ENCODE assay signal across 31 cellular contexts in genomic region chr11:75107187-75107586, GRCh38. TPM values are rescaled to one million over a fixed set of nuclear protein-coding genes. Genes with fewer than 3 reads are reported as not detected.
DNase-seq lines count a peak whose midpoint lies in the region; ATAC-seq and TF ChIP-seq lines count a peak whose summit lies in the region.
"Had no signal": no experiment of that assay in that cellular context is flagged by ENCODE, and none has a peak within 500 bp of the region (broad histone marks: within the 10 kb centered on the region; RNA-seq: fewer than 3 reads in every experiment).

No MANE protein-coding gene starts in this region.

- H3K4me3 Mint-ChIP-seq in HFFc6 (0 out of 2 replicates have a peak overlapping the region, but pooled peaks have one; percentile 13), CD14-positive monocyte (no peak overlapping the region)
- H3K4me3 Mint-ChIP-seq: activated naive CD4-positive, alpha-beta T cell treated with anti-CD3 and anti-CD28 coated beads, Interleukin-2, amount 10 ng/mL, durations not matched to agents 7 days and 5 days; T-cell had no signal

- no peaks in the 10 kb centered on the region for H4K20me1 ChIP-seq in SK-N-SH (ENCODE audit: insufficient read depth)

- TF ChIP-seq EP300 in SK-N-SH (IDR thresholded peaks at IDR 0.05; ENCODE audit: borderline replicate concordance in 1 of 2, low read depth in 1 of 2, low read length in 1 of 2): no peak

- no peaks in the 10 kb centered on the region for H3K9me2 ChIP-seq in SK-N-SH

- peaks cover 47% of the 10 kb centered on the region for H3K4me1 Mint-ChIP-seq in HFFc6 (ENCODE audit: low read depth)
- H3K4me1 Mint-ChIP-seq in CD14-positive monocyte: no peaks in the 10 kb centered on the region
- H3K4me1 Mint-ChIP-seq: T-cell had no signal

- no peaks in the 10 kb centered on the region for H3K79me2 ChIP-seq in SK-N-SH (ENCODE audit: insufficient read depth)

- peak overlapping the region in 1 of 2 experiments; percentile 58; a peak in 2 of 4 replicates for H3K27ac ChIP-seq in SK-N-SH (ENCODE audit: low read depth in 2 of 2, low read length in 1 of 2)
- H3K27ac ChIP-seq: gastrocnemius medialis, thoracic aorta, vagina had no signal

- no peak overlapping the region for H2AFZ ChIP-seq in SK-N-SH (ENCODE audit: low read depth)

- DNase-seq in HFFc6 (no peak), SK-N-SH (no peak), fibroblast of mammary gland (ENCODE audit: low read depth) (peak; percentile 39), CD14-positive monocyte (ENCODE audit: low spot score) (no peak)
- DNase-seq: activated CD4-positive, alpha-beta T cell treated with anti-CD3 and anti-CD28 coated beads for 4 hours; activated naive CD4-positive, alpha-beta T cell treated with anti-CD3 and anti-CD28 coated beads, Interleukin-2, amount 10 ng/mL, durations not matched to agents 7 days and 5 days; activated T-cell treated with anti-CD3 and anti-CD28 coated beads, Interleukin-2, amount 50 U/mL, for 48 hours; AML-193; anterior cingulate cortex; Caco-2; effector CD4-positive, alpha-beta T cell; gastrocnemius medialis; kidney; mammary epithelial cell; NCI-H1105; NCI-H2029 treated with DMSO at 0.1 percent for 48 hours; NCI-H446; OCI-M1; SHP77 treated with DMSO at 0.1 percent for 48 hours; stimulated activated CD4-positive, alpha-beta T cell treated with anti-CD3 and anti-CD28 coated beads, Interleukin-4, amount 100 ng/mL, for 1 hour; stimulated activated naive CD4-positive, alpha-beta T cell treated with Interleukin-2 at 50 U/mL for 16 hours; T-cell had no signal

- intact Hi-C loops in CD14-positive monocyte (cut with micrococcal nuclease): no loop called here

- peaks cover 26% of the 10 kb centered on the region for H3K27me3 Mint-ChIP-seq in HFFc6 (ENCODE audit: insufficient read depth)
- peaks cover 4 to 19% (median 8%) of the 10 kb centered on the region in 3 donors for H3K27me3 Mint-ChIP-seq in CD14-positive monocyte (ENCODE audit: low read depth in 3 of 3)

- H3K9me3 Mint-ChIP-seq in HFFc6 (peaks cover 16% of the 10 kb centered on the region), CD14-positive monocyte (peaks cover 0 to 8% (median 4%) of the 10 kb centered on the region in 7 donors)
- H3K9me3 Mint-ChIP-seq: activated naive CD4-positive, alpha-beta T cell treated with anti-CD3 and anti-CD28 coated beads, Interleukin-2, amount 10 ng/mL, durations not matched to agents 7 days and 5 days had no signal

- H3K4me1 ChIP-seq in SK-N-SH (ENCODE audit: control insufficient read depth in 1 of 2, insufficient read depth in 2 of 2, low read depth in 1 of 2, low read length in 1 of 2): peaks cover 0 to 14% of the 10 kb centered on the region in 2 experiments; a peak in 2 of 4 replicates
- H3K4me1 ChIP-seq: Caco-2, gastrocnemius medialis, vagina had no signal

- 0 out of 2 replicates have a peak, but pooled peaks cover 6% of the 10 kb centered on the region for H3K9me3 ChIP-seq in SK-N-SH
- H3K9me3 ChIP-seq: gastrocnemius medialis, thoracic aorta, vagina had no signal

- no peaks in the 10 kb centered on the region for H3K36me3 ChIP-seq in SK-N-SH (replicated peaks in 1 of 2; ENCODE audit: control insufficient read depth in 1 of 2, insufficient read depth in 2 of 2, low read length in 1 of 2)
- H3K36me3 ChIP-seq: gastrocnemius medialis, thoracic aorta, vagina had no signal

- POLR2A ChIA-PET in SK-N-SH (lab: Yijun Ruan, JAX): no interaction called here

- 19% methylated on average over 3 of the region's 4 CpGs for WGBS in SK-N-SH (ENCODE audit: low lambda C conversion rate)

- no peak overlapping the region for H3K9ac ChIP-seq in SK-N-SH

- TF ChIP-seq CTCF in HFFc6 (IDR thresholded peaks at IDR 0.05) (no peak), SK-N-SH (IDR thresholded peaks at IDR 0.05) (no peak), fibroblast of mammary gland (conservative IDR thresholded peaks at IDR 0.05; ENCODE audit: control insufficient read depth, insufficient read depth, low read depth, low read length) (no peak), CD14-positive monocyte (IDR thresholded peaks at IDR 0.05) (no peak)

- no peak overlapping the region for H3K4me3 ChIP-seq in SK-N-SH (ENCODE audit: low read depth in 2 of 2, low read length in 1 of 2)
- no peak overlapping the region for H3K4me3 ChIP-seq in fibroblast of mammary gland (ENCODE audit: control insufficient read depth, low read depth, low read length)
- H3K4me3 ChIP-seq: gastrocnemius medialis, thoracic aorta, vagina had no signal

- H3K36me3 Mint-ChIP-seq in HFFc6 (ENCODE audit: low read depth): peaks cover 11% of the 10 kb centered on the region
- no peaks in the 10 kb centered on the region for H3K36me3 Mint-ChIP-seq in CD14-positive monocyte
- H3K36me3 Mint-ChIP-seq: activated naive CD4-positive, alpha-beta T cell treated with anti-CD3 and anti-CD28 coated beads, Interleukin-2, amount 10 ng/mL, durations not matched to agents 7 days and 5 days had no signal

- no peak overlapping the region for H3K27ac Mint-ChIP-seq in HFFc6
- H3K27ac Mint-ChIP-seq in CD14-positive monocyte: no peak overlapping the region
- H3K27ac Mint-ChIP-seq: activated naive CD4-positive, alpha-beta T cell treated with anti-CD3 and anti-CD28 coated beads, Interleukin-2, amount 10 ng/mL, durations not matched to agents 7 days and 5 days had no signal

- H3F3A ChIP-seq in SK-N-SH (replicated peaks; ENCODE audit: insufficient read depth): peaks cover 36% of the 10 kb centered on the region

- ATAC-seq in HG02610 (IDR thresholded peaks at IDR 0.05; ENCODE audit: unreplicated experiment): no peak
- ATAC-seq in GM21367 (IDR thresholded peaks at IDR 0.05; ENCODE audit: unreplicated experiment): no peak
- no peak for ATAC-seq in GM19395 (IDR thresholded peaks at IDR 0.05; ENCODE audit: unreplicated experiment)
- ATAC-seq: gastrocnemius medialis, T-cell had no signal

- CTCF ChIA-PET in SK-N-SH (lab: Yijun Ruan, JAX): no interaction called here

- no peaks in the 10 kb centered on the region for H3K27me3 ChIP-seq in SK-N-SH (ENCODE audit: insufficient read depth)
- H3K27me3 ChIP-seq: vagina had no signal

- peak overlapping the region; percentile 52 for H3K4me2 ChIP-seq in SK-N-SH

- no peak for TF ChIP-seq RAD21 in SK-N-SH (IDR thresholded peaks at IDR 0.05; ENCODE audit: low read length)

TF ChIP-seq in SK-N-SH, 30 proteins besides CTCF, POLR2A, EP300 and RAD21:
- TF ChIP-seq POLR2AphosphoS5 (IDR thresholded peaks at IDR 0.05; ENCODE audit: low read depth, low read length): no peak
- TF ChIP-seq MEF2A (IDR thresholded peaks at IDR 0.05; ENCODE audit: borderline replicate concordance, low read depth): no peak
- peak; percentile 38; the same call in 1 of the 2 replicates for TF ChIP-seq JUND (IDR thresholded peaks at IDR 0.05)
- 0 out of 2 replicates have a peak, but pooled peaks have one; percentile 5 for TF ChIP-seq TCF12 (IDR thresholded peaks at IDR 0.05)
- no peak for TF ChIP-seq ELF1 (IDR thresholded peaks at IDR 0.05)
- no peak for TF ChIP-seq EZH2phosphoT487 (IDR thresholded peaks at IDR 0.05; ENCODE audit: borderline replicate concordance, low read depth)
- no peak for TF ChIP-seq TAF1 (IDR thresholded peaks at IDR 0.05; ENCODE audit: borderline replicate concordance, low read depth, low read length)
- TF ChIP-seq FOSL2 (IDR thresholded peaks at IDR 0.05; ENCODE audit: borderline replicate concordance, low read depth): peak; percentile 55; the same call in 1 of the 2 replicates
- peak; percentile 81 for TF ChIP-seq PBX3 (IDR thresholded peaks at IDR 0.05)

RNA-seq across cellular contexts. Expression of gene OR2AT4, which starts 10.5 kb away (rescaled TPM):
- not detected for total RNA-seq in HFFc6 (2021; fragmentation: NEBNext Ultra II Directional; extraction: Animal tissue kit (Norgen Biotek cat#: 25700))
- polyA plus RNA-seq in SK-N-SH (2012; rRNA removed) (not detected in 2 replicates), CD14-positive monocyte (not detected)
- not detected in 2 replicates for polyA plus RNA-seq in SK-N-SH (2012; cell fraction: cytosol; rRNA removed)
- polyA plus RNA-seq in SK-N-SH (2012; cell fraction: nucleus; rRNA removed): not detected in 2 replicates
- total RNA-seq: Caco-2, cerebellum, epithelial cell of proximal tubule, gastrocnemius medialis, kidney, mammary epithelial cell, myocyte, pulmonary artery endothelial cell, T-cell, thoracic aorta, vagina had no signal
- polyA plus RNA-seq: mammary epithelial cell had no signal

RNA-seq across cellular contexts. Expression of gene SLCO2B1, which starts 43.7 kb away (rescaled TPM):
- total RNA-seq in HFFc6 (2021; fragmentation: NEBNext Ultra II Directional; extraction: Animal tissue kit (Norgen Biotek cat#: 25700)): not detected
- polyA plus RNA-seq in SK-N-SH (2012; rRNA removed) (0.18 TPM in 1 of 2 replicates, not detected in the other), CD14-positive monocyte (under 1 TPM in 1 of 2 donors, not detected in 1; 0.13 TPM)
- polyA plus RNA-seq in SK-N-SH (2012; cell fraction: cytosol; rRNA removed): 0.03 and 0.08 TPM in 2 replicates
- 0.04 and 0.15 TPM in 2 replicates for polyA plus RNA-seq in SK-N-SH (2012; cell fraction: nucleus; rRNA removed)
- total RNA-seq: mammary epithelial cell had no signal
- polyA plus RNA-seq: mammary epithelial cell had no signal
